ENCODE assay signal across 20 cellular contexts in genomic region chr15:66633851-66634250, GRCh38.
A peak's percentile ranks its signal among the peaks of the same experiment; 100 is the strongest.
DNase-seq lines count a peak whose midpoint lies in the region; ATAC-seq, FAIRE-seq and TF ChIP-seq lines count a peak whose summit lies in the region.
"Had no signal": no experiment of that assay in that cellular context is flagged by ENCODE, and none has a peak within 500 bp of the region (broad histone marks: within the 10 kb centered on the region; RNA-seq: fewer than 3 reads in every experiment).

No MANE protein-coding gene starts in this region.

- POLR2A ChIA-PET in K562 (lab: Yijun Ruan, JAX) = interaction anchor here (1.7 kb wide), 1 partner anchor 10 kb away, joined by 3 read pairs; no protein-coding TSS in a partner anchor

- H2BK15ac ChIP-seq in mesendoderm (replicated peaks; ENCODE audit: low read depth) = no peak overlapping the region

- H3K27me3 Mint-ChIP-seq in T-helper 1 cell treated with Interleukin-12 subunit alpha and Interleukin-12 subunit beta and Interleukin-4 antibody, amounts not matched to agents 30 μg/mL and 1 μg/mL, for 36 hours (ENCODE audit: low read depth) = peaks cover 2% of the 10 kb centered on the region
- H3K27me3 Mint-ChIP-seq: CD8-positive, alpha-beta memory T cell had no signal

- no peak for FAIRE-seq in K562 (lab: Jason Lieb, UNC)

- no peak overlapping the region for H2AFZ ChIP-seq in K562 (ENCODE audit: low read depth, low read length)
- H2AFZ ChIP-seq: PC-9 had no signal

- no peak overlapping the region for H3K4me3 Mint-ChIP-seq in T-helper 1 cell treated with Interleukin-12 subunit alpha and Interleukin-12 subunit beta and Interleukin-4 antibody, amounts not matched to agents 30 μg/mL and 1 μg/mL, for 36 hours
- H3K4me3 Mint-ChIP-seq in stimulated activated effector memory CD8-positive, alpha-beta T cell treated with anti-CD3 and anti-CD28 coated beads, Interleukin-12 subunit alpha, Interleukin-12 subunit beta, amount 100 ng/mL, for 72 hours = no peak overlapping the region
- H3K4me3 Mint-ChIP-seq: CD8-positive, alpha-beta memory T cell had no signal

- peaks cover 41% of the 10 kb centered on the region for H3K36me3 ChIP-seq in K562 (ENCODE audit: control insufficient read depth, insufficient read depth, low read length)
- no peaks in the 10 kb centered on the region for H3K36me3 ChIP-seq in mesendoderm (ENCODE audit: control insufficient read depth, insufficient read depth, low read length)
- H3K36me3 ChIP-seq in HAP-1 (replicated peaks) = no peaks in the 10 kb centered on the region
- H3K36me3 ChIP-seq: BLaER1, SJCRH30 had no signal

- no peak for DNase-seq in T-helper 1 cell
- DNase-seq in K562 (ENCODE audit: extremely low read depth in 1 of 4, low spot score in 3 of 4) = no peak
- no peak for DNase-seq in mesendoderm
- DNase-seq in stimulated activated effector memory CD8-positive, alpha-beta T cell treated with anti-CD3 and anti-CD28 coated beads, Interleukin-12 subunit alpha, Interleukin-12 subunit beta, amount 100 ng/mL, for 72 hours (ENCODE audit: low spot score in 2 of 2) = no peak
- DNase-seq in HAP-1 (ENCODE audit: low spot score in 2 of 2) = no peak
- DNase-seq in kidney tubule cell (ENCODE audit: low spot score) = no peak
- no peak for DNase-seq in HuH-7.5 (ENCODE audit: low spot score)
- DNase-seq: CD8-positive, alpha-beta memory T cell; DMS79 treated with DMSO at 0.1 percent for 48 hours; NCI-H1436; NCI-H2029; NCI-H2171; NCI-H446 treated with DMSO at 0.1 percent for 48 hours; NCI-H774; PC-9; SJCRH30 had no signal

- TF ChIP-seq EP300 in K562 (IDR thresholded peaks at IDR 0.05; ENCODE audit: low read length) = no peak

- no peak overlapping the region for H4K5ac ChIP-seq in mesendoderm (ENCODE audit: low read length)

- H2AK5ac ChIP-seq in mesendoderm (ENCODE audit: low read length) = peak overlapping the region; percentile 31

- no peak overlapping the region for H2BK120ac ChIP-seq in mesendoderm (ENCODE audit: low read depth, low read length)

- H4K8ac ChIP-seq in mesendoderm (ENCODE audit: low read depth, low read length) = no peak overlapping the region

- 96% methylated on average over 3 of the region's 3 CpGs for WGBS in K562 (ENCODE audit: insufficient coverage, low coverage, missing lambda C conversion rate)
- no CpG with 5 or more reads among the region's 3 CpGs for WGBS in mesendoderm (ENCODE audit: extremely low coverage, insufficient coverage, low lambda C conversion rate)

- H3K4ac ChIP-seq in mesendoderm (ENCODE audit: low read depth, low read length) = peak overlapping the region; percentile 84

- TF ChIP-seq POLR2A in K562 (conservative IDR thresholded peaks at IDR 0.05) = no peak

- peak overlapping the region in 1 of 2 experiments; percentile 79; a peak in 3 of 4 replicates for H3K9ac ChIP-seq in K562 (ENCODE audit: insufficient read depth in 1 of 2, low read depth in 2 of 2, low read length in 2 of 2)
- no peak overlapping the region for H3K9ac ChIP-seq in mesendoderm (ENCODE audit: low read length)
- H3K9ac ChIP-seq: BLaER1, KMS-11 had no signal

- H3K27ac Mint-ChIP-seq in T-helper 1 cell treated with Interleukin-12 subunit alpha and Interleukin-12 subunit beta and Interleukin-4 antibody, amounts not matched to agents 30 μg/mL and 1 μg/mL, for 36 hours = peak overlapping the region; percentile 23
- H3K27ac Mint-ChIP-seq in stimulated activated effector memory CD8-positive, alpha-beta T cell treated with anti-CD3 and anti-CD28 coated beads, Interleukin-12 subunit alpha, Interleukin-12 subunit beta, amount 100 ng/mL, for 72 hours = peak overlapping the region; percentile 38

- BruUV-seq in K562 (replicated peaks; lab: Mats Ljungman, UMichigan) = no TSS peak

- no peak overlapping the region for H3K4me2 ChIP-seq in K562 (ENCODE audit: insufficient read depth, low read length)
- H3K4me2 ChIP-seq in mesendoderm (ENCODE audit: low read length) = no peak overlapping the region
- H3K4me2 ChIP-seq: BLaER1, KMS-11, PC-9 had no signal

- no peak for ATAC-seq in K562
- no peak for ATAC-seq in stimulated activated effector memory CD8-positive, alpha-beta T cell treated with anti-CD3 and anti-CD28 coated beads, Interleukin-12 subunit alpha, Interleukin-12 subunit beta, amount 100 ng/mL, for 72 hours
- ATAC-seq: HCT116 had no signal

- H2BK5ac ChIP-seq in mesendoderm (ENCODE audit: low read length) = peak overlapping the region; percentile 11

- H3K9me3 ChIP-seq in K562 (replicated peaks; ENCODE audit: control insufficient read depth, insufficient read depth, low read depth, low read length) (no peaks in the 10 kb centered on the region), HAP-1 (no peaks in the 10 kb centered on the region)
- H3K9me3 ChIP-seq: BLaER1, SJCRH30 had no signal

- H3K4me1 ChIP-seq in K562 (replicated peaks in 1 of 2; ENCODE audit: control insufficient read depth in 2 of 2, insufficient read depth in 2 of 2, low read length in 2 of 2) (peaks cover 42 to 68% of the 10 kb centered on the region in 2 experiments), mesendoderm (ENCODE audit: control insufficient read depth, low read depth, low read length) (peaks cover 22% of the 10 kb centered on the region), HAP-1 (no peaks in the 10 kb centered on the region; the same call in 1 of the 2 replicates)

- in situ Hi-C loops in K562 (cut with MboI) (no loop called here), HAP-1 (cut with MboI; ENCODE audit: low sequenced_read_pairs) (no loop called here)

- H3K27me3 ChIP-seq in K562 (ENCODE audit: control insufficient read depth in 2 of 2, insufficient read depth in 2 of 2, low read length in 2 of 2) (no peaks in the 10 kb centered on the region), mesendoderm (ENCODE audit: insufficient read depth, low read length, poor library complexity) (no peaks in the 10 kb centered on the region), HAP-1 (ENCODE audit: low read depth) (no peaks in the 10 kb centered on the region)
- H3K27me3 ChIP-seq: BLaER1, SJCRH30 had no signal

- no peaks in the 10 kb centered on the region for H3K9me3 Mint-ChIP-seq in T-helper 1 cell treated with Interleukin-12 subunit alpha and Interleukin-12 subunit beta and Interleukin-4 antibody, amounts not matched to agents 30 μg/mL and 1 μg/mL, for 36 hours
- H3K9me3 Mint-ChIP-seq in stimulated activated effector memory CD8-positive, alpha-beta T cell treated with anti-CD3 and anti-CD28 coated beads, Interleukin-12 subunit alpha, Interleukin-12 subunit beta, amount 100 ng/mL, for 72 hours = no peaks in the 10 kb centered on the region
- H3K9me3 Mint-ChIP-seq: CD8-positive, alpha-beta memory T cell had no signal

- no peaks in the 10 kb centered on the region for H3K79me1 ChIP-seq in mesendoderm (ENCODE audit: low read length)

- intact Hi-C loops in K562 (cut with micrococcal nuclease) = no loop called here

- peaks cover 93% of the 10 kb centered on the region for H3K79me2 ChIP-seq in K562 (ENCODE audit: control insufficient read depth, insufficient read depth, low read length)
- H3K79me2 ChIP-seq in mesendoderm (ENCODE audit: control insufficient read depth, insufficient read depth, low read length) = no peaks in the 10 kb centered on the region

- no peak overlapping the region for H3K23ac ChIP-seq in mesendoderm (ENCODE audit: low read length)

- peaks cover 31% of the 10 kb centered on the region for H4K20me1 ChIP-seq in K562 (replicated peaks; ENCODE audit: control insufficient read depth, insufficient read depth, low read length)
- H4K20me1 ChIP-seq: BLaER1 had no signal

- CTCF ChIA-PET in K562 (lab: Yijun Ruan, JAX; ENCODE audit: low intra/inter-chr PET ratio) = no interaction called here

- H3K56ac ChIP-seq in mesendoderm (ENCODE audit: low read length) = peak overlapping the region; percentile 46

- peak overlapping the region; percentile 29 for H3K18ac ChIP-seq in mesendoderm (ENCODE audit: low read length)

- peaks cover 5% of the 10 kb centered on the region for H3K9me1 ChIP-seq in K562 (ENCODE audit: control insufficient read depth, insufficient read depth, low read length)

- H3K4me3 ChIP-seq in K562 (no peak overlapping the region), mesendoderm (ENCODE audit: low read length) (no peak overlapping the region), HAP-1 (no peak overlapping the region)
- H3K4me3 ChIP-seq: BLaER1, PC-9, SJCRH30 had no signal

- H3K27ac ChIP-seq in K562 (ENCODE audit: extremely low read depth, low read depth, low read length) (no peak overlapping the region), mesendoderm (ENCODE audit: low read depth, low read length) (no peak overlapping the region)
- H3K27ac ChIP-seq: BLaER1, KMS-11, PC-9, SJCRH30 had no signal

- peaks cover 10% of the 10 kb centered on the region for H3K4me1 Mint-ChIP-seq in T-helper 1 cell treated with Interleukin-12 subunit alpha and Interleukin-12 subunit beta and Interleukin-4 antibody, amounts not matched to agents 30 μg/mL and 1 μg/mL, for 36 hours (ENCODE audit: low read depth)
- H3K4me1 Mint-ChIP-seq in stimulated activated effector memory CD8-positive, alpha-beta T cell treated with anti-CD3 and anti-CD28 coated beads, Interleukin-12 subunit alpha, Interleukin-12 subunit beta, amount 100 ng/mL, for 72 hours = peaks cover 7% of the 10 kb centered on the region

- H3K36me3 Mint-ChIP-seq in T-helper 1 cell treated with Interleukin-12 subunit alpha and Interleukin-12 subunit beta and Interleukin-4 antibody, amounts not matched to agents 30 μg/mL and 1 μg/mL, for 36 hours (ENCODE audit: low read depth) = no peaks in the 10 kb centered on the region
- no peaks in the 10 kb centered on the region for H3K36me3 Mint-ChIP-seq in stimulated activated effector memory CD8-positive, alpha-beta T cell treated with anti-CD3 and anti-CD28 coated beads, Interleukin-12 subunit alpha, Interleukin-12 subunit beta, amount 100 ng/mL, for 72 hours
- H3K36me3 Mint-ChIP-seq: CD8-positive, alpha-beta memory T cell had no signal

- no peak for TF ChIP-seq RAD21 in K562 (CRISPR knock-in tag; conservative IDR thresholded peaks at IDR 0.05 in 1 of 2, IDR thresholded peaks at IDR 0.05 in 1 of 2)

- TF ChIP-seq CTCF in K562 (IDR thresholded peaks at IDR 0.05 in 2 of 3, conservative IDR thresholded peaks at IDR 0.05 in 1 of 3; ENCODE audit: insufficient read depth in 2 of 3, low read depth in 1 of 3, low read length in 3 of 3) = no peak

TF ChIP-seq in K562, 482 proteins besides CTCF, POLR2A, EP300 and RAD21 (continues in another document):
- TF ChIP-seq NBN (IDR thresholded peaks at IDR 0.05; ENCODE audit: low read depth) (no peak), HEY1 (CRISPR knock-in tag; IDR thresholded peaks at IDR 0.05; ENCODE audit: borderline replicate concordance) (no peak), RBM17 (IDR thresholded peaks at IDR 0.05; ENCODE audit: borderline replicate concordance, low read depth, low read length) (no peak), KLF13 (tag; IDR thresholded peaks at IDR 0.05; ENCODE audit: borderline replicate concordance, low read depth) (no peak), RBM15 (IDR thresholded peaks at IDR 0.05; ENCODE audit: insufficient read depth, low read length) (no peak), TEAD4 (IDR thresholded peaks at IDR 0.05; ENCODE audit: low read length) (no peak), TEAD4 (CRISPR knock-in tag; IDR thresholded peaks at IDR 0.05; ENCODE audit: borderline replicate concordance) (no peak)
